Comparison of ENCODE assay signal across 10 cellular contexts in genomic region chr6:44269921-44270525, GRCh38. TPM values are rescaled to one million over a fixed set of nuclear protein-coding genes. Genes with fewer than 3 reads are reported as not detected.
A peak's percentile ranks its signal among the peaks of the same experiment; 100 is the strongest.
DNase-seq lines count a peak whose midpoint lies in the region; ATAC-seq and TF ChIP-seq lines count a peak whose summit lies in the region.
"Had no signal": no experiment of that assay in that cellular context is flagged by ENCODE, and none has a peak within 500 bp of the region (broad histone marks: within the 10 kb centered on the region; RNA-seq: fewer than 3 reads in every experiment).

TMEM151B (plus strand) TSS chr6:44270450; CDS start chr6:44270743, 293 bp downstream.

- H3K27ac Mint-ChIP-seq in stimulated activated naive B cell treated with anti-CD40 and anti-IgM and Interleukin-4, amounts not matched to agents 10 μg/mL and 1 μg/mL and 100 μg/mL, for 72 hours: peak within 1 kb of the TSS; percentile 70

- H3K27me3 Mint-ChIP-seq in stimulated activated naive B cell treated with anti-CD40 and anti-IgM and Interleukin-4, amounts not matched to agents 10 μg/mL and 1 μg/mL and 100 μg/mL, for 72 hours: peaks cover 42 to 50% of the 10 kb centered on the region in 2 donors

- H3K4me3 ChIP-seq in right atrium auricular region: peak within 1 kb of the TSS; percentile 34 to 49

- H3K4me3 Mint-ChIP-seq in stimulated activated naive B cell treated with anti-CD40 and anti-IgM and Interleukin-4, amounts not matched to agents 10 μg/mL and 1 μg/mL and 100 μg/mL, for 72 hours: peak within 1 kb of the TSS; percentile 66 to 78

- peaks cover 29 to 55% of the 10 kb centered on the region in 2 donors for H3K4me1 Mint-ChIP-seq in stimulated activated naive B cell treated with anti-CD40 and anti-IgM and Interleukin-4, amounts not matched to agents 10 μg/mL and 1 μg/mL and 100 μg/mL, for 72 hours

- DNase-seq in NCI-H82 (lab: John Stamatoyannopoulos, UW) (peak; percentile 63), NCI-H82 treated with DMSO at 0.1 percent for 48 hours (lab: John Stamatoyannopoulos, UW; ENCODE audit: unreplicated experiment) (no peak), right atrium auricular region (ENCODE audit: low spot score) (no peak), GM19238 (ENCODE audit: insufficient read length, low spot score) (no peak)
- DNase-seq in stimulated activated naive B cell treated with anti-CD40 and anti-IgM and Interleukin-4, amounts not matched to agents 10 μg/mL and 1 μg/mL and 100 μg/mL, for 72 hours: no peak
- DNase-seq: activated CD4-positive, alpha-beta T cell treated with anti-CD3 and anti-CD28 coated beads for 1 hour; stimulated activated CD4-positive, alpha-beta T cell treated with anti-CD3 and anti-CD28 coated beads, Interleukin-15, amount 100 ng/mL, for 24 hours had no signal

- no peaks in the 10 kb centered on the region for H3K9me3 Mint-ChIP-seq in stimulated activated naive B cell treated with anti-CD40 and anti-IgM and Interleukin-4, amounts not matched to agents 10 μg/mL and 1 μg/mL and 100 μg/mL, for 72 hours

- H3K27me3 ChIP-seq in right atrium auricular region: peaks cover 0 to 7% of the 10 kb centered on the region in 2 donors

- H3K36me3 Mint-ChIP-seq in stimulated activated naive B cell treated with anti-CD40 and anti-IgM and Interleukin-4, amounts not matched to agents 10 μg/mL and 1 μg/mL and 100 μg/mL, for 72 hours: peaks cover under 1 to 2% of the 10 kb centered on the region in 2 donors

- peaks cover 0 to 4% of the 10 kb centered on the region in 2 donors for H3K4me1 ChIP-seq in right atrium auricular region

- no peaks in the 10 kb centered on the region for H3K36me3 ChIP-seq in right atrium auricular region

- no peaks in the 10 kb centered on the region for H3K9me3 ChIP-seq in right atrium auricular region

- ATAC-seq in stimulated activated naive B cell treated with anti-CD40 and anti-IgM and Interleukin-4, amounts not matched to agents 10 μg/mL and 1 μg/mL and 100 μg/mL, for 72 hours (replicated peaks): no peak
- ATAC-seq in HG02588 (IDR thresholded peaks at IDR 0.05; ENCODE audit: unreplicated experiment) (no peak), GM18873 (IDR thresholded peaks at IDR 0.05; ENCODE audit: low FRiP score, unreplicated experiment) (no peak)

- TF ChIP-seq CTCF in VCaP (conservative IDR thresholded peaks at IDR 0.05) (no peak), right atrium auricular region (IDR thresholded peaks at IDR 0.05) (no peak)

- H3K27ac ChIP-seq in VCaP (peak within 1 kb of the TSS; percentile 46; the same call in 1 of the 2 replicates), right atrium auricular region (no peak within 1 kb of the TSS)

RNA-seq across cellular contexts. Expression of gene TMEM151B, which starts in this region (rescaled TPM):
- 1 to 10 TPM in 1 of 2 donors, under 1 TPM in 1; 0.11 to 2.6 TPM for total RNA-seq in right atrium auricular region
